8 cellular contexts compared by ENCODE assay signal in genomic region chr10:71396714-71397339, GRCh38. TPM values are rescaled to one million over a fixed set of nuclear protein-coding genes. Genes with fewer than 3 reads are reported as not detected.
A peak's percentile ranks its signal among the peaks of the same experiment; 100 is the strongest.
DNase-seq lines count a peak whose midpoint lies in the region; ATAC-seq and TF ChIP-seq lines count a peak whose summit lies in the region.

Gene CDH23, plus strand, starts transcription at chr10:71396920. Its CDS starts 42,912 bp downstream, at chr10:71439832.

- H3K4me3 Mint-ChIP-seq in T-helper 17 cell, result peak within 1 kb of the TSS; percentile 89

- H3K4me3 ChIP-seq in heart right ventricle (peak within 1 kb of the TSS; percentile 38 to 70 (median 58)), retinal pigment epithelial cell (ENCODE audit: low read length) (peak within 1 kb of the TSS; percentile 15)

- peaks cover 0 to 56% (median 39%) of the 10 kb centered on the region in 7 donors for H3K27me3 ChIP-seq in heart right ventricle

- peak within 1 kb of the TSS in 8 of 10 donors; percentile 37 to 71 (median 60) for H3K27ac ChIP-seq in heart right ventricle

- peak; percentile 16 for DNase-seq in activated CD4-positive, alpha-beta T cell treated with anti-CD3 and anti-CD28 coated beads for 48 hours
- DNase-seq in activated CD4-positive, alpha-beta T cell treated with anti-CD3 and anti-CD28 coated beads, Interleukin-2, amount 50 U/mL, for 1 hour, result no peak
- DNase-seq in T-helper 17 cell, result no peak
- peak; percentile 54 to 60 for DNase-seq in heart right ventricle
- no peak for DNase-seq in retinal pigment epithelial cell (ENCODE audit: low read depth)
- no peak for DNase-seq in NCI-H1694 treated with DMSO at 0.1 percent for 48 hours (lab: John Stamatoyannopoulos, UW)
- DNase-seq in dedifferentiated amniotic fluid mesenchymal stem cell (ENCODE audit: extremely low spot score), result no peak

- TF ChIP-seq CTCF in heart right ventricle (IDR thresholded peaks at IDR 0.05) (no peak), retinal pigment epithelial cell (conservative IDR thresholded peaks at IDR 0.05; ENCODE audit: low read depth, low read length) (no peak)

- ATAC-seq in T-helper 17 cell, result peak; percentile 44
- peak in 7 of 8 donors; percentile 40 to 73 (median 52) for ATAC-seq in heart right ventricle
- no peak for ATAC-seq in GM19351 (IDR thresholded peaks at IDR 0.05; ENCODE audit: unreplicated experiment)

- H3K9me3 ChIP-seq in T-helper 17 cell (ENCODE audit: control insufficient read depth, low read length, poor library complexity, severe bottlenecking) (no peaks in the 10 kb centered on the region), heart right ventricle (no peaks in the 10 kb centered on the region)

- peaks cover 5 to 27% (median 15%) of the 10 kb centered on the region in 9 donors for H3K4me1 ChIP-seq in heart right ventricle

- peaks cover 13% of the 10 kb centered on the region for H3K36me3 Mint-ChIP-seq in T-helper 17 cell (ENCODE audit: low read depth)

- peaks cover 82% of the 10 kb centered on the region for H3K27me3 Mint-ChIP-seq in T-helper 17 cell

- H3K27ac Mint-ChIP-seq in T-helper 17 cell, result no peak within 1 kb of the TSS

- no peaks in the 10 kb centered on the region for H3K36me3 ChIP-seq in heart right ventricle

- intact Hi-C loops in heart right ventricle (cut with DNase I), result loop anchor here (1.0 to 10.0 kb wide), 20 partner anchors 80 to 498 kb away; partner anchors contain the start of gene SLC29A3 (in 1 of the 10)

- peaks cover 6% of the 10 kb centered on the region for H3K4me1 Mint-ChIP-seq in T-helper 17 cell

- 1% methylated on average over 65 to 97 of the region's 97 CpGs for WGBS in heart right ventricle, 2 donors

RNA-seq across cellular contexts. Expression of gene CDH23, which starts in this region (rescaled TPM):
- total RNA-seq in T-helper 17 cell, result 1 to 10 TPM; 8.1 to 9.0 TPM
- total RNA-seq in heart right ventricle, result 1 to 10 TPM; 1.1 to 7.7 (median 4.6) TPM
- 1 to 10 TPM; 1.6 to 7.2 TPM for polyA plus RNA-seq in heart right ventricle

Comparison
In these comparisons a context has a peak if more than half of its experiments do, and no peak if none do; other contexts are left out.
1. DNase-seq: peak in activated CD4-positive, alpha-beta T cell treated with anti-CD3 and anti-CD28 coated beads for 48 hours (single experiment) and heart right ventricle (2 of 2); none in activated CD4-positive, alpha-beta T cell treated with anti-CD3 and anti-CD28 coated beads, Interleukin-2, amount 50 U/mL, for 1 hour (single experiment), T-helper 17 cell (0 of 3), retinal pigment epithelial cell (single experiment), NCI-H1694 treated with DMSO at 0.1 percent for 48 hours (single experiment) and dedifferentiated amniotic fluid mesenchymal stem cell (single experiment).